In genomic region chr4:38371391-38371851, GRCh38 we compare ENCODE assay signal across 16 cellular contexts.
A peak's percentile ranks its signal among the peaks of the same experiment; 100 is the strongest.
DNase-seq lines count a peak whose midpoint lies in the region; ATAC-seq and TF ChIP-seq lines count a peak whose summit lies in the region.
"Had no signal": no experiment of that assay in that cellular context is flagged by ENCODE, and none has a peak within 500 bp of the region (broad histone marks: within the 10 kb centered on the region; RNA-seq: fewer than 3 reads in every experiment).

No MANE protein-coding gene starts in this region.

- intact Hi-C loops in mammary epithelial cell (cut with micrococcal nuclease) = no loop called here

- no peaks in the 10 kb centered on the region for H3F3A ChIP-seq in GM23338 (replicated peaks; ENCODE audit: low read depth)

- H3K4me3 Mint-ChIP-seq in GM23338 (no peak overlapping the region), nephron progenitor cell (no peak overlapping the region)
- H3K4me3 Mint-ChIP-seq: activated CD8-positive, alpha-beta T cell treated with anti-CD3 and anti-CD28 coated beads, Interleukin-2, amount 10 ng/mL, durations not matched to agents 7 days and 5 days; activated naive CD4-positive, alpha-beta T cell treated with anti-CD3 and anti-CD28 coated beads for 36 hours had no signal

- H2AFZ ChIP-seq in mammary epithelial cell (ENCODE audit: low read depth, low read length) = no peak overlapping the region
- H2AFZ ChIP-seq in GM23338 = no peak overlapping the region

- no peaks in the 10 kb centered on the region for H4K20me1 ChIP-seq in mammary epithelial cell (ENCODE audit: insufficient read depth, low read length)
- no peaks in the 10 kb centered on the region for H4K20me1 ChIP-seq in GM23338 (replicated peaks; ENCODE audit: insufficient read depth)

- BruUV-seq in mammary epithelial cell (replicated peaks; lab: Mats Ljungman, UMichigan) = no TSS peak

- no peaks in the 10 kb centered on the region for H3K79me2 ChIP-seq in mammary epithelial cell (ENCODE audit: insufficient read depth, low read length)
- no peaks in the 10 kb centered on the region for H3K79me2 ChIP-seq in GM23338 (replicated peaks; ENCODE audit: insufficient read depth)

- H3K9me3 Mint-ChIP-seq in GM23338 = peaks cover 3% of the 10 kb centered on the region
- H3K9me3 Mint-ChIP-seq in nephron progenitor cell = peaks cover 33% of the 10 kb centered on the region
- H3K9me3 Mint-ChIP-seq: activated naive CD4-positive, alpha-beta T cell treated with anti-CD3 and anti-CD28 coated beads for 36 hours had no signal

- no peaks in the 10 kb centered on the region for H3K4me1 Mint-ChIP-seq in GM23338
- peaks cover 12% of the 10 kb centered on the region for H3K4me1 Mint-ChIP-seq in nephron progenitor cell

- no peaks in the 10 kb centered on the region for H3K9me2 ChIP-seq in GM23338 (ENCODE audit: insufficient read depth)

- H3K27me3 ChIP-seq in mammary epithelial cell (ENCODE audit: insufficient read depth, low read length) (peaks cover 5% of the 10 kb centered on the region), lung (ENCODE audit: control insufficient read depth, insufficient read depth) (no peaks in the 10 kb centered on the region), GM23338 (ENCODE audit: insufficient read depth) (no peaks in the 10 kb centered on the region)
- H3K27me3 ChIP-seq: BE2C, pancreas, uterus had no signal

- H3K36me3 ChIP-seq in mammary epithelial cell (ENCODE audit: insufficient read depth, low read length) (no peaks in the 10 kb centered on the region), lung (ENCODE audit: control insufficient read depth in 2 of 2, insufficient read depth in 2 of 2, low read length in 2 of 2) (no peaks in the 10 kb centered on the region), GM23338 (ENCODE audit: insufficient read depth) (no peaks in the 10 kb centered on the region)
- H3K36me3 ChIP-seq: BE2C, pancreas, uterus had no signal

- H3K36me3 Mint-ChIP-seq in GM23338 (ENCODE audit: low read depth) (no peaks in the 10 kb centered on the region), nephron progenitor cell (ENCODE audit: low read depth) (peaks cover 21% of the 10 kb centered on the region)

- no peaks in the 10 kb centered on the region for H3K27me3 Mint-ChIP-seq in GM23338 (ENCODE audit: insufficient read depth, low read depth, poor library complexity)
- no peaks in the 10 kb centered on the region for H3K27me3 Mint-ChIP-seq in nephron progenitor cell (ENCODE audit: low read depth, poor library complexity)

- no peak for TF ChIP-seq CTCF in mammary epithelial cell (conservative IDR thresholded peaks at IDR 0.05 in 1 of 2, IDR thresholded peaks at IDR 0.05 in 1 of 2; ENCODE audit: extremely low read depth in 1 of 2, insufficient read depth in 1 of 2, low read depth in 1 of 2, low read length in 2 of 2)
- no peak for TF ChIP-seq CTCF in lung (IDR thresholded peaks at IDR 0.05; ENCODE audit: control extremely low read depth, extremely low read depth)
- no peak for TF ChIP-seq CTCF in GM23338 (conservative IDR thresholded peaks at IDR 0.05; ENCODE audit: low read depth in 2 of 2)
- TF ChIP-seq CTCF in nephron progenitor cell (IDR thresholded peaks at IDR 0.05) = no peak

- H3K9ac ChIP-seq in mammary epithelial cell (ENCODE audit: insufficient read depth, low read length) = no peak overlapping the region

- ATAC-seq in lung (ENCODE audit: insufficient read depth, low FRiP score) = peak; percentile 53
- ATAC-seq in GM23338 = no peak
- ATAC-seq in HG03095 (IDR thresholded peaks at IDR 0.05; ENCODE audit: unreplicated experiment) = no peak
- ATAC-seq in GM21723 (IDR thresholded peaks at IDR 0.05; ENCODE audit: unreplicated experiment) = no peak
- ATAC-seq: activated CD8-positive, alpha-beta T cell treated with anti-CD3 and anti-CD28 coated beads, Interleukin-2, amount 10 ng/mL, durations not matched to agents 7 days and 5 days had no signal

- in situ Hi-C loops in mammary epithelial cell (cut with MboI; ENCODE audit: low sequenced_read_pairs in 2 of 2) = no loop called here

- H3K27ac ChIP-seq in mammary epithelial cell (ENCODE audit: insufficient read depth, low read depth, low read length) = no peak overlapping the region
- peak overlapping the region in 1 of 2 donors; percentile 33 for H3K27ac ChIP-seq in lung (ENCODE audit: low read depth in 1 of 2, low read length in 1 of 2)
- H3K27ac ChIP-seq in GM23338 (ENCODE audit: low read depth) = no peak overlapping the region
- H3K27ac ChIP-seq: uterus had no signal

- H3K4me3 ChIP-seq in mammary epithelial cell (replicated peaks in 1 of 3; ENCODE audit: insufficient read depth in 1 of 3, low read depth in 2 of 3, low read length in 3 of 3) (no peak overlapping the region), lung (no peak overlapping the region), GM23338 (no peak overlapping the region)
- H3K4me3 ChIP-seq: pancreas, uterus had no signal

- H3K4me2 ChIP-seq in mammary epithelial cell (ENCODE audit: insufficient read depth, low read depth, low read length) (no peak overlapping the region), GM23338 (no peak overlapping the region)

- peak; percentile 74 for DNase-seq in AG08395 (ENCODE audit: low spot score)
- DNase-seq in LHCN-M2 (ENCODE audit: low read depth) = peak; percentile 36
- peak; percentile 25 for DNase-seq in mammary epithelial cell
- no peak for DNase-seq in lung (ENCODE audit: low spot score)
- no peak for DNase-seq in GM23338 (ENCODE audit: low spot score)
- DNase-seq in nephron progenitor cell = no peak
- DNase-seq: activated CD8-positive, alpha-beta T cell treated with anti-CD3 and anti-CD28 coated beads, Interleukin-2, amount 10 ng/mL, durations not matched to agents 7 days and 5 days; activated naive CD4-positive, alpha-beta T cell treated with anti-CD3 and anti-CD28 coated beads for 36 hours; BE2C; GF-D8; glutamatergic neuron; NCI-H2107; pancreas; uterus had no signal

- H3K4me1 ChIP-seq in mammary epithelial cell (ENCODE audit: insufficient read depth, low read length) (no peaks in the 10 kb centered on the region), lung (ENCODE audit: control insufficient read depth in 2 of 2, insufficient read depth in 2 of 2, low read length in 2 of 2) (peaks cover 4 to 5% of the 10 kb centered on the region in 2 donors), GM23338 (ENCODE audit: insufficient read depth) (no peaks in the 10 kb centered on the region)
- H3K4me1 ChIP-seq: pancreas, uterus had no signal

- CTCF ChIA-PET in mammary epithelial cell (lab: Charles Lee; ENCODE audit: low non-redundant PET) = no interaction called here

- H3K27ac Mint-ChIP-seq in GM23338 (no peak overlapping the region), nephron progenitor cell (no peak overlapping the region)
- H3K27ac Mint-ChIP-seq: activated CD8-positive, alpha-beta T cell treated with anti-CD3 and anti-CD28 coated beads, Interleukin-2, amount 10 ng/mL, durations not matched to agents 7 days and 5 days; activated naive CD4-positive, alpha-beta T cell treated with anti-CD3 and anti-CD28 coated beads for 36 hours had no signal

- dilution Hi-C loops in mammary epithelial cell (cut with HindIII; ENCODE audit: low sequenced_read_pairs) = no loop called here

- no peaks in the 10 kb centered on the region for H3K9me3 ChIP-seq in mammary epithelial cell (replicated peaks; ENCODE audit: insufficient read depth, low read length)
- no peaks in the 10 kb centered on the region for H3K9me3 ChIP-seq in lung (ENCODE audit: control insufficient read depth in 2 of 2, insufficient read depth in 1 of 2, low read length in 1 of 2)
- H3K9me3 ChIP-seq: BE2C, pancreas, uterus had no signal

TF ChIP-seq in GM23338, 12 proteins besides CTCF, POLR2A, EP300 and RAD21:
- TF ChIP-seq ZNF114 (CRISPR knock-in tag; IDR thresholded peaks at IDR 0.05) (no peak), POLR2AphosphoS5 (IDR thresholded peaks at IDR 0.05; ENCODE audit: low read depth) (no peak), ETS1 (IDR thresholded peaks at IDR 0.05) (no peak), REST (IDR thresholded peaks at IDR 0.05; ENCODE audit: unreplicated experiment) (no peak), CREB1 (CRISPR knock-in tag; IDR thresholded peaks at IDR 0.05; ENCODE audit: low read depth) (no peak), EZH2 (IDR thresholded peaks at IDR 0.05; ENCODE audit: low read depth, unreplicated experiment) (no peak)

Comparison
In these comparisons a context has a peak if more than half of its experiments do, and no peak if none do; other contexts are left out.
1. DNase-seq: peak in AG08395 (single experiment), LHCN-M2 (single experiment) and mammary epithelial cell (single experiment); none in lung (single experiment), GM23338 (single experiment) and nephron progenitor cell (single experiment).